In genomic region chr21:42621828-42622199, GRCh38 we compare ENCODE assay signal across 1 cellular context.
TF ChIP-seq lines count a peak whose summit lies in the region.

No MANE protein-coding gene starts in this region.

TF ChIP-seq in WTC11, 78 proteins besides CTCF, POLR2A, EP300 and RAD21 (continued from another document):
- TF ChIP-seq ARID4B (CRISPR knock-in tag; IDR thresholded peaks at IDR 0.05; ENCODE audit: borderline replicate concordance): no peak
- no peak for TF ChIP-seq IRF2 (CRISPR knock-in tag; IDR thresholded peaks at IDR 0.05; ENCODE audit: borderline replicate concordance, low read depth)
- TF ChIP-seq ZSCAN18 (CRISPR knock-in tag; IDR thresholded peaks at IDR 0.05): no peak
- no peak for TF ChIP-seq ATF1 (CRISPR knock-in tag; IDR thresholded peaks at IDR 0.05)
- no peak for TF ChIP-seq TP53 (CRISPR knock-in tag; IDR thresholded peaks at IDR 0.05)
- no peak for TF ChIP-seq ZNF425 (CRISPR knock-in tag; conservative IDR thresholded peaks at IDR 0.05)
- no peak for TF ChIP-seq MLX (CRISPR knock-in tag; IDR thresholded peaks at IDR 0.05)
- no peak for TF ChIP-seq ZNF512 (CRISPR knock-in tag; IDR thresholded peaks at IDR 0.05; ENCODE audit: borderline replicate concordance)
- TF ChIP-seq CBFB (CRISPR knock-in tag; IDR thresholded peaks at IDR 0.05; ENCODE audit: low read depth): no peak
- no peak for TF ChIP-seq TEAD1 (CRISPR knock-in tag; IDR thresholded peaks at IDR 0.05)
- no peak for TF ChIP-seq FOXP1 (CRISPR knock-in tag; IDR thresholded peaks at IDR 0.05; ENCODE audit: borderline replicate concordance)
- no peak for TF ChIP-seq HMGA2 (CRISPR knock-in tag; IDR thresholded peaks at IDR 0.05)
